14 cellular contexts compared by ENCODE assay signal in the genomic region with DNA sequence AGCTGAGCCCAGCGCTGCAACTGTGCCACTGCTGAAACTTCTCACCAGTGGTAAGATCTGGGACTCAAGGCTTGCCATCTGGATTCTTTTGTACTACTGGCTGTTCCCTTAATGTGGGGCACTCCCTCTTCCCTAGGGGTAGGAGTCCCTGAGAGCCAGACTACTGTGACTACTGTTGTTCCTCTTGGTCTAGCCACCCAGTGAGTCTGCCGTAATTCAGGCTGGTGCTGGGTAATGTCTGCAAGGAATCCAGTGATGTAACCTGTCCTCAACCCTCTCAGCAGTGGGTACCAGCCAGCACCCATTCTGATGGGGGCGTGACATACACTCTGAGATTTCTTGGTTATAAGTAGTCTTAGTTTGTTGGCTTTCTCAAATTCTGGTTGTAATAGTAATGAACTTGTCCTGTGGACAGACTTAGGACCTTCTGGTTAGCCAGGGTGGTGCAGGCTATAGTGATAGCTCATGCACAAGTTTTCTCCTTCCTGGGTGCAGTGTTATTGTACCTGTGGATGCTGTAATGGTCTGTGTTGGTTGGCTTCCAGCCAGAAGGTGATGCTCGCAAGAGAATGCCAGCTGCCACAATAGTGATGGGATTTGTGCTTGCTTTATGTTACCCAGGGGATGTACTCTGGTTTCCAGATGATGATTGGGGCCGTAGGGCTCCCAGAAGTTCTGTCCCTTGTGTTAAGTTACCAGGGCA.
DNase-seq lines count a peak whose midpoint lies in the region; ATAC-seq and TF ChIP-seq lines count a peak whose summit lies in the region.
"Had no signal": no experiment of that assay in that cellular context is flagged by ENCODE, and none has a peak within 500 bp of the region (broad histone marks: within the 10 kb centered on the region; RNA-seq: fewer than 3 reads in every experiment).

No MANE protein-coding gene starts in this region.

- peaks cover 33% of the 10 kb centered on the region for H3K4me1 ChIP-seq in PC-9 (replicated peaks; ENCODE audit: insufficient read depth)

- DNase-seq in DMS 273 treated with DMSO at 0.1 percent for 48 hours (lab: John Stamatoyannopoulos, UW) = peak; percentile 13
- DNase-seq in NCI-H1105 treated with DMSO at 0.1 percent for 48 hours (lab: John Stamatoyannopoulos, UW) = peak; percentile 33
- DNase-seq in PC-9 = peak; percentile 45 to 63
- peak in 1 of 2 donors; percentile 31 for DNase-seq in left colon
- no peak for DNase-seq in GDM1 (lab: John Stamatoyannopoulos, UW)
- DNase-seq in NCI-H2107 treated with DMSO at 0.1 percent for 48 hours (lab: John Stamatoyannopoulos, UW; ENCODE audit: unreplicated experiment) = no peak
- DNase-seq in activated T-helper 1 cell treated with anti-CD3 and anti-CD28 coated beads, Interleukin-12 subunit alpha, Interleukin-12 subunit beta, Interleukin-2, Interleukin-4 antibody, amounts not matched to agents 30 ng/mL and 10 ng/mL and 1 ng/mL, durations not matched to agents 14 hours and 24 hours and 36 hours (ENCODE audit: low spot score) = no peak
- DNase-seq: activated CD4-positive, alpha-beta T cell treated with anti-CD3 and anti-CD28 coated beads for 4 hours; activated T-cell treated with anti-CD3 and anti-CD28 coated beads for 4 hours; AML-193; DND-41; effector memory CD8-positive, alpha-beta T cell had no signal

- H3K27me3 Mint-ChIP-seq in activated T-helper 1 cell treated with anti-CD3 and anti-CD28 coated beads, Interleukin-12 subunit alpha, Interleukin-12 subunit beta, Interleukin-2, Interleukin-4 antibody, amounts not matched to agents 30 ng/mL and 10 ng/mL and 1 ng/mL, durations not matched to agents 14 hours and 24 hours and 36 hours (ENCODE audit: insufficient read depth) = no peaks in the 10 kb centered on the region
- H3K27me3 Mint-ChIP-seq: activated naive CD8-positive, alpha-beta T cell; effector memory CD8-positive, alpha-beta T cell had no signal

- H3K36me3 ChIP-seq in PC-9 (ENCODE audit: low read depth) = no peaks in the 10 kb centered on the region

- no peak overlapping the region; the same call in 1 of the 2 replicates for H3K4me3 ChIP-seq in PC-9

- no peaks in the 10 kb centered on the region for H3K4me1 Mint-ChIP-seq in activated T-helper 1 cell treated with anti-CD3 and anti-CD28 coated beads, Interleukin-12 subunit alpha, Interleukin-12 subunit beta, Interleukin-2, Interleukin-4 antibody, amounts not matched to agents 30 ng/mL and 10 ng/mL and 1 ng/mL, durations not matched to agents 14 hours and 24 hours and 36 hours (ENCODE audit: low read depth)

- POLR2A ChIA-PET in PC-9 (lab: Charles Lee; ENCODE audit: unreplicated experiment) = interaction anchor here (0.6 to 1.0 kb wide), 4 partner anchors 24 to 64 kb away, joined by 3 to 13 read pairs (median 6); no protein-coding TSS in a partner anchor

- TF ChIP-seq CTCF in PC-9 (conservative IDR thresholded peaks at IDR 0.05) = no peak

- peaks cover 26% of the 10 kb centered on the region for H3F3A ChIP-seq in PC-9 (ENCODE audit: insufficient read depth, low read depth)

- BruUV-seq in PC-9 (replicated peaks; lab: Mats Ljungman, UMichigan) = no TSS peak

- H3K27ac ChIP-seq in PC-9 = peak overlapping the region; percentile 76

- no peaks in the 10 kb centered on the region for H3K36me3 Mint-ChIP-seq in activated T-helper 1 cell treated with anti-CD3 and anti-CD28 coated beads, Interleukin-12 subunit alpha, Interleukin-12 subunit beta, Interleukin-2, Interleukin-4 antibody, amounts not matched to agents 30 ng/mL and 10 ng/mL and 1 ng/mL, durations not matched to agents 14 hours and 24 hours and 36 hours (ENCODE audit: low read depth)
- H3K36me3 Mint-ChIP-seq: activated naive CD8-positive, alpha-beta T cell had no signal

- H3K9me3 Mint-ChIP-seq in activated T-helper 1 cell treated with anti-CD3 and anti-CD28 coated beads, Interleukin-12 subunit alpha, Interleukin-12 subunit beta, Interleukin-2, Interleukin-4 antibody, amounts not matched to agents 30 ng/mL and 10 ng/mL and 1 ng/mL, durations not matched to agents 14 hours and 24 hours and 36 hours = peaks cover 10% of the 10 kb centered on the region

- H3K27me3 ChIP-seq in PC-9 (ENCODE audit: insufficient read depth, low read depth) = no peaks in the 10 kb centered on the region

- no peak overlapping the region for H2AFZ ChIP-seq in PC-9

- H3K79me2 ChIP-seq in PC-9 (ENCODE audit: low read depth) = no peaks in the 10 kb centered on the region

- H3K9me2 ChIP-seq in PC-9 (ENCODE audit: insufficient read depth) = no peaks in the 10 kb centered on the region

- H3K4me2 ChIP-seq in PC-9 = peak overlapping the region; percentile 55

- H3K4me3 Mint-ChIP-seq in activated T-helper 1 cell treated with anti-CD3 and anti-CD28 coated beads, Interleukin-12 subunit alpha, Interleukin-12 subunit beta, Interleukin-2, Interleukin-4 antibody, amounts not matched to agents 30 ng/mL and 10 ng/mL and 1 ng/mL, durations not matched to agents 14 hours and 24 hours and 36 hours = no peak overlapping the region
- H3K4me3 Mint-ChIP-seq: activated naive CD8-positive, alpha-beta T cell; effector memory CD8-positive, alpha-beta T cell had no signal

- H4K20me1 ChIP-seq in PC-9 (ENCODE audit: insufficient read depth) = no peaks in the 10 kb centered on the region

- H3K9me3 ChIP-seq in PC-9 (ENCODE audit: insufficient read depth, low read depth) = peaks cover 9% of the 10 kb centered on the region

- CTCF ChIA-PET in PC-9 (lab: Charles Lee) = interaction anchor here (1.0 to 1.7 kb wide), 4 partner anchors 23 to 103 kb away, joined by 3 to 5 read pairs (median 4); no protein-coding TSS in a partner anchor

- intact Hi-C loops in PC-9 (cut with micrococcal nuclease; ENCODE audit: unreplicated experiment) = loop anchor here (1.0 to 2.0 kb wide), 4 partner anchors 13 to 174 kb away; no protein-coding TSS in a partner anchor
- intact Hi-C loops in left colon (cut with DNase I, micrococcal nuclease) = no loop called here
- intact Hi-C loops in activated T-helper 1 cell treated with anti-CD3 and anti-CD28 coated beads, Interleukin-12 subunit alpha, Interleukin-12 subunit beta, Interleukin-2, Interleukin-4 antibody, amounts not matched to agents 30 ng/mL and 10 ng/mL and 1 ng/mL, durations not matched to agents 14 hours and 24 hours and 36 hours (cut with micrococcal nuclease) = no loop called here

- H3K27ac Mint-ChIP-seq in activated T-helper 1 cell treated with anti-CD3 and anti-CD28 coated beads, Interleukin-12 subunit alpha, Interleukin-12 subunit beta, Interleukin-2, Interleukin-4 antibody, amounts not matched to agents 30 ng/mL and 10 ng/mL and 1 ng/mL, durations not matched to agents 14 hours and 24 hours and 36 hours = no peak overlapping the region
- H3K27ac Mint-ChIP-seq: activated naive CD8-positive, alpha-beta T cell; effector memory CD8-positive, alpha-beta T cell had no signal

- ATAC-seq in left colon (peak; percentile 85), GM18502 (IDR thresholded peaks at IDR 0.05; ENCODE audit: poor library complexity, unreplicated experiment) (no peak)
- ATAC-seq: effector memory CD8-positive, alpha-beta T cell had no signal

Comparison
In these comparisons a context has a peak if more than half of its experiments do, and no peak if none do; other contexts are left out.
1. DNase-seq: peak in DMS 273 treated with DMSO at 0.1 percent for 48 hours (single experiment), NCI-H1105 treated with DMSO at 0.1 percent for 48 hours (single experiment) and PC-9 (2 of 2); none in GDM1 (single experiment), NCI-H2107 treated with DMSO at 0.1 percent for 48 hours (single experiment) and activated T-helper 1 cell treated with anti-CD3 and anti-CD28 coated beads, Interleukin-12 subunit alpha, Interleukin-12 subunit beta, Interleukin-2, Interleukin-4 antibody, amounts not matched to agents 30 ng/mL and 10 ng/mL and 1 ng/mL, durations not matched to agents 14 hours and 24 hours and 36 hours (single experiment).